ENCODE assay signal across 30 cellular contexts in genomic region chr14:70889555-70889954, GRCh38. TPM values are rescaled to one million over a fixed set of nuclear protein-coding genes. Genes with fewer than 3 reads are reported as not detected.
DNase-seq lines count a peak whose midpoint lies in the region; ATAC-seq and TF ChIP-seq lines count a peak whose summit lies in the region.
"Had no signal": no experiment of that assay in that cellular context is flagged by ENCODE, and none has a peak within 500 bp of the region (broad histone marks: within the 10 kb centered on the region; RNA-seq: fewer than 3 reads in every experiment).

No MANE protein-coding gene starts in this region.

- H3K4me3 ChIP-seq in endodermal cell (ENCODE audit: low read length): no peak overlapping the region
- H3K4me3 ChIP-seq in BE2C (ENCODE audit: low read depth, low read length): no peak overlapping the region
- H3K4me3 ChIP-seq: ascending aorta, esophagus squamous epithelium, heart right ventricle, lung, neural progenitor cell, right lobe of liver, suprapubic skin had no signal

- no peak overlapping the region for H3K9ac ChIP-seq in endodermal cell (ENCODE audit: extremely low read depth, low read length, poor library complexity, severe bottlenecking)
- H3K9ac ChIP-seq: neural progenitor cell had no signal

- intact Hi-C loops in natural killer cell (cut with micrococcal nuclease): loop anchor here (5.0 kb wide), 2 partner anchors 67 to 83 kb away; no protein-coding TSS in a partner anchor

- peak overlapping the region; percentile 4 for H3K4me3 Mint-ChIP-seq in T-helper 2 cell treated with Interferon-gamma antibody and Interleukin-4, amounts not matched to agents 5 μg/mL and 100 μg/mL, for 36 hours
- H3K4me3 Mint-ChIP-seq in natural killer cell treated with Interleukin-12 subunit alpha and Interleukin-12 subunit beta and Interleukin-15 and Interleukin-18, amount 100 ng/mL, for 72 hours: peak overlapping the region; percentile 70
- no peak overlapping the region for H3K4me3 Mint-ChIP-seq in natural killer cell
- no peak overlapping the region for H3K4me3 Mint-ChIP-seq in endodermal cell
- H3K4me3 Mint-ChIP-seq: activated T-cell treated with anti-CD3 and anti-CD28 coated beads, Interleukin-2, amount 50 U/mL, for 24 hours; CD8-positive, alpha-beta T cell; neural progenitor cell had no signal

- H3K9me3 ChIP-seq in endodermal cell (ENCODE audit: control insufficient read depth, low read length) (no peaks in the 10 kb centered on the region), BE2C (no peaks in the 10 kb centered on the region)
- H3K9me3 ChIP-seq: ascending aorta, esophagus squamous epithelium, heart right ventricle, right lobe of liver, suprapubic skin had no signal

- TF ChIP-seq CTCF in natural killer cell (IDR thresholded peaks at IDR 0.05): no peak
- no peak for TF ChIP-seq CTCF in endodermal cell (conservative IDR thresholded peaks at IDR 0.05)
- TF ChIP-seq CTCF in BE2C (IDR thresholded peaks at IDR 0.05; ENCODE audit: low read depth, low read length): no peak

- peak overlapping the region; percentile 45 for H3K27ac Mint-ChIP-seq in T-helper 2 cell treated with Interferon-gamma antibody and Interleukin-4, amounts not matched to agents 5 μg/mL and 100 μg/mL, for 36 hours
- H3K27ac Mint-ChIP-seq in natural killer cell treated with Interleukin-12 subunit alpha and Interleukin-12 subunit beta and Interleukin-15 and Interleukin-18, amount 100 ng/mL, for 72 hours: peak overlapping the region; percentile 98 to 99
- peak overlapping the region in 1 of 2 donors; percentile 87 for H3K27ac Mint-ChIP-seq in natural killer cell
- H3K27ac Mint-ChIP-seq in endodermal cell: peak overlapping the region; percentile 37
- H3K27ac Mint-ChIP-seq: activated T-cell treated with anti-CD3 and anti-CD28 coated beads, Interleukin-2, amount 50 U/mL, for 24 hours; CD8-positive, alpha-beta T cell; neural progenitor cell had no signal

- H3K36me3 ChIP-seq in endodermal cell (ENCODE audit: control insufficient read depth, insufficient read depth, low read length) (no peaks in the 10 kb centered on the region), BE2C (no peaks in the 10 kb centered on the region)
- H3K36me3 ChIP-seq: ascending aorta, esophagus squamous epithelium, heart right ventricle, neural progenitor cell, right lobe of liver, suprapubic skin had no signal

- no peaks in the 10 kb centered on the region for H3K9me3 Mint-ChIP-seq in T-helper 2 cell treated with Interferon-gamma antibody and Interleukin-4, amounts not matched to agents 5 μg/mL and 100 μg/mL, for 36 hours
- H3K9me3 Mint-ChIP-seq in natural killer cell treated with Interleukin-12 subunit alpha and Interleukin-12 subunit beta and Interleukin-15 and Interleukin-18, amount 100 ng/mL, for 72 hours: no peaks in the 10 kb centered on the region
- H3K9me3 Mint-ChIP-seq in natural killer cell: no peaks in the 10 kb centered on the region
- no peaks in the 10 kb centered on the region for H3K9me3 Mint-ChIP-seq in endodermal cell
- H3K9me3 Mint-ChIP-seq: activated T-cell treated with anti-CD3 and anti-CD28 coated beads, Interleukin-2, amount 50 U/mL, for 24 hours; CD8-positive, alpha-beta T cell; neural progenitor cell had no signal

- no peak for DNase-seq in T-helper 2 cell treated with Interferon-gamma antibody and Interleukin-4, amounts not matched to agents 5 μg/mL and 100 μg/mL, for 36 hours (ENCODE audit: low spot score)
- DNase-seq in T-helper 2 cell (no peak), natural killer cell (no peak), endodermal cell (no peak), BE2C (no peak), NCI-H2107 treated with DMSO at 0.1 percent for 48 hours (lab: John Stamatoyannopoulos, UW; ENCODE audit: unreplicated experiment) (no peak), Ammon's horn (ENCODE audit: low spot score) (no peak)
- DNase-seq in natural killer cell treated with Interleukin-12 subunit alpha and Interleukin-12 subunit beta and Interleukin-15 and Interleukin-18, amount 100 ng/mL, for 72 hours (ENCODE audit: low spot score): no peak
- DNase-seq: 8988T; activated CD4-positive, alpha-beta T cell treated with anti-CD3 and anti-CD28 coated beads, Interleukin-2, amount 50 U/mL, for 48 hours; activated naive CD4-positive, alpha-beta T cell treated with Interleukin-2 at 50 U/mL for 16 hours; activated T-cell treated with anti-CD3 and anti-CD28 coated beads, Interleukin-2, amount 50 U/mL, for 24 hours; CD8-positive, alpha-beta T cell; DMS 273 treated with DMSO at 0.1 percent for 48 hours; esophagus squamous epithelium; foreskin melanocyte; GOT3; heart right ventricle; NCI-H2171 treated with DMSO at 0.1 percent for 48 hours; NCI-H524; PC-3; posterior cingulate gyrus; right lobe of liver; Right ventricle myocardium superior; stimulated activated CD4-positive, alpha-beta T cell treated with anti-CD3 and anti-CD28 coated beads, Interleukin-4, amount 100 ng/mL, for 4 hours; stimulated activated naive CD4-positive, alpha-beta T cell had no signal

- H3K27me3 Mint-ChIP-seq in T-helper 2 cell treated with Interferon-gamma antibody and Interleukin-4, amounts not matched to agents 5 μg/mL and 100 μg/mL, for 36 hours (ENCODE audit: low read depth): no peaks in the 10 kb centered on the region
- H3K27me3 Mint-ChIP-seq in natural killer cell treated with Interleukin-12 subunit alpha and Interleukin-12 subunit beta and Interleukin-15 and Interleukin-18, amount 100 ng/mL, for 72 hours: peaks cover 0 to 8% of the 10 kb centered on the region in 2 donors
- H3K27me3 Mint-ChIP-seq in natural killer cell (ENCODE audit: low read depth in 2 of 2) (peaks cover 6 to 25% of the 10 kb centered on the region in 2 donors), endodermal cell (ENCODE audit: insufficient read depth) (no peaks in the 10 kb centered on the region)
- H3K27me3 Mint-ChIP-seq: activated T-cell treated with anti-CD3 and anti-CD28 coated beads, Interleukin-2, amount 50 U/mL, for 24 hours had no signal

- H3K27me3 ChIP-seq in endodermal cell (ENCODE audit: control insufficient read depth, insufficient read depth, low read length, poor library complexity, severe bottlenecking) (no peaks in the 10 kb centered on the region), BE2C (no peaks in the 10 kb centered on the region; the same call in 1 of the 2 replicates)
- H3K27me3 ChIP-seq: ascending aorta, esophagus squamous epithelium, heart right ventricle, neural progenitor cell, right lobe of liver, suprapubic skin had no signal

- WGBS in endodermal cell (ENCODE audit: insufficient coverage in 1 of 2, insufficient read length in 1 of 2), 2 experiments: 85 to 87% methylated on average over 4 to 5 of the region's 5 CpGs

- H3K27ac ChIP-seq in endodermal cell (ENCODE audit: low read depth, low read length): no peak overlapping the region
- H3K27ac ChIP-seq: ascending aorta, neural progenitor cell, right lobe of liver, suprapubic skin had no signal

- H3K4me1 ChIP-seq in endodermal cell (ENCODE audit: control insufficient read depth, insufficient read depth, low read length): no peaks in the 10 kb centered on the region
- H3K4me1 ChIP-seq in BE2C: peaks cover 2% of the 10 kb centered on the region
- H3K4me1 ChIP-seq: neural progenitor cell, right lobe of liver, suprapubic skin had no signal

- H3K36me3 Mint-ChIP-seq in T-helper 2 cell treated with Interferon-gamma antibody and Interleukin-4, amounts not matched to agents 5 μg/mL and 100 μg/mL, for 36 hours (ENCODE audit: low read depth): no peaks in the 10 kb centered on the region
- H3K36me3 Mint-ChIP-seq in natural killer cell treated with Interleukin-12 subunit alpha and Interleukin-12 subunit beta and Interleukin-15 and Interleukin-18, amount 100 ng/mL, for 72 hours: no peaks in the 10 kb centered on the region
- H3K36me3 Mint-ChIP-seq in natural killer cell (no peaks in the 10 kb centered on the region), endodermal cell (ENCODE audit: low read depth) (no peaks in the 10 kb centered on the region)
- H3K36me3 Mint-ChIP-seq: CD8-positive, alpha-beta T cell; neural progenitor cell had no signal

- ATAC-seq in natural killer cell treated with Interleukin-12 subunit alpha and Interleukin-12 subunit beta and Interleukin-15 and Interleukin-18, amount 100 ng/mL, for 72 hours: no peak
- ATAC-seq in natural killer cell: no peak
- ATAC-seq: CD8-positive, alpha-beta T cell; heart right ventricle; right lobe of liver had no signal

- H3K4me1 Mint-ChIP-seq in T-helper 2 cell treated with Interferon-gamma antibody and Interleukin-4, amounts not matched to agents 5 μg/mL and 100 μg/mL, for 36 hours (ENCODE audit: low read depth): peaks cover 92% of the 10 kb centered on the region
- peaks cover 64 to 83% of the 10 kb centered on the region in 2 donors for H3K4me1 Mint-ChIP-seq in natural killer cell treated with Interleukin-12 subunit alpha and Interleukin-12 subunit beta and Interleukin-15 and Interleukin-18, amount 100 ng/mL, for 72 hours (ENCODE audit: low read depth in 2 of 2)
- peaks cover 49 to 66% of the 10 kb centered on the region in 2 donors for H3K4me1 Mint-ChIP-seq in natural killer cell
- H3K4me1 Mint-ChIP-seq in endodermal cell: peaks cover 8% of the 10 kb centered on the region

RNA-seq across cellular contexts. Expression of gene PCNX1, which starts 17.7 kb away (rescaled TPM):
- total RNA-seq in natural killer cell treated with Interleukin-12 subunit alpha and Interleukin-12 subunit beta and Interleukin-15 and Interleukin-18, amount 100 ng/mL, for 72 hours: 100 to 1,000 TPM in 1 of 2 donors, 10 to 100 TPM in 1; 81.7 to 156 TPM
- total RNA-seq in natural killer cell (100 to 1,000 TPM in 2 of 3 donors, 10 to 100 TPM in 1; 79.8 to 124 (median 119) TPM), endodermal cell (10 to 100 TPM; 68.2 TPM)
- 30.1 TPM for polyA plus RNA-seq in endodermal cell (2013, experiment 1 of 2)
- 22.4 TPM for polyA plus RNA-seq in endodermal cell (2013, experiment 2 of 2)
- 25.5 TPM for polyA plus RNA-seq in BE2C (2012; ENCODE audit: insufficient read depth, insufficient read length, low read depth)

Comparison
In these comparisons a context has a peak if more than half of its experiments do, and no peak if none do; other contexts are left out.
1. H3K4me3 Mint-ChIP-seq: peak in T-helper 2 cell treated with Interferon-gamma antibody and Interleukin-4, amounts not matched to agents 5 μg/mL and 100 μg/mL, for 36 hours (single experiment) and natural killer cell treated with Interleukin-12 subunit alpha and Interleukin-12 subunit beta and Interleukin-15 and Interleukin-18, amount 100 ng/mL, for 72 hours (single experiment); none in natural killer cell (single experiment) and endodermal cell (single experiment).